ENCODE assay signal across 18 cellular contexts in the genomic region with DNA sequence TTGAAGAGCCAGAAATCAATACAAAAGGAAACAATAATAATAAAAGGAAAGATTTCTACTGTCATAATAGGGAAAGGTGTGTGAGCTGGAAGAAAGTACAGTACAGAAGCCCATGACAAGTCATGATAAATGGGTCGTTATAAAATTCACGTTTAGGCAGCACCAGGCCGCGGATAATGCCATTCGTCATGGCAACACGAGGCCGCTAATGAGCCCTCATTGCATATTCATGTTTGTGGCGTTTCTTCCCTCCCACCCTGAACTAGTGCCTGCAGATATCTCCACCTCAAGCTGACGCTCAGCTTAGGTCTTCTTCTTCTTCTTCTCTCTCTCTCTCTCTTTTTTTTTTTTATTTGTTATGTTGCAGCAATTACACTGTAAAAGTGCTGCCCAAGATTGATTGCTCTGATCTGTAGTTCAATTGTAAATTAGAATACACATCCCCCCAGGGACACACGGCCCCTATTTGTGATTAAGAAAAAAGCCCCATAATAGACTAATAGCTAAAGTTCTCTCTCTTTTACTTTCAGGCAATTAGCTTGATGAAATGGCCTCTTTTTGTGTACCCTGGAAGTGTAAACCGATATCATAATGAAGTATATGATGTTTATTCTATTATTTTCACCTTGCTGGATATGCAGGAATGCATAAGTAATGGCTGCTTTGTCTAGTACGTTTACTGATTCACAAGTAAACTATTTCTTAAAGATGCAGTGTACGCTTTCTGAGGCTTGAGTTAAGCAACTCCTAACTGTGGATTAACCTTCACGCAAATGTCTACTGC.
DNase-seq lines count a peak whose midpoint lies in the region; ATAC-seq, FAIRE-seq and TF ChIP-seq lines count a peak whose summit lies in the region.
"Had no signal": no experiment of that assay in that cellular context is flagged by ENCODE, and none has a peak within 500 bp of the region (broad histone marks: within the 10 kb centered on the region; RNA-seq: fewer than 3 reads in every experiment).

No MANE protein-coding gene starts in this region.

- H3K9me3 ChIP-seq in esophagus muscularis mucosa: no peaks in the 10 kb centered on the region
- H3K9me3 ChIP-seq: right lobe of liver had no signal

- H3K36me3 ChIP-seq in GM23338 (ENCODE audit: insufficient read depth) (no peaks in the 10 kb centered on the region), esophagus muscularis mucosa (peaks cover 0 to 18% (median 0%) of the 10 kb centered on the region in 4 donors)
- H3K36me3 ChIP-seq: right lobe of liver had no signal

- H3K4me1 ChIP-seq in GM23338 (ENCODE audit: insufficient read depth): 0 out of 2 replicates have a peak, but pooled peaks cover 5% of the 10 kb centered on the region
- H3K4me1 ChIP-seq in esophagus muscularis mucosa: peaks cover 0 to 22% (median 13%) of the 10 kb centered on the region in 4 donors

- H2AFZ ChIP-seq in GM23338: no peak overlapping the region

- H3K4me3 ChIP-seq in GM23338 (no peak overlapping the region), esophagus muscularis mucosa (no peak overlapping the region), retinal pigment epithelial cell (ENCODE audit: low read length) (no peak overlapping the region)
- H3K4me3 ChIP-seq: right lobe of liver had no signal

- no peak overlapping the region for H3K27ac Mint-ChIP-seq in GM23338
- H3K27ac Mint-ChIP-seq: T-helper 2 cell treated with Interferon-gamma antibody and Interleukin-4, amounts not matched to agents 5 μg/mL and 100 μg/mL, for 36 hours had no signal

- no peak overlapping the region for H3K4me2 ChIP-seq in GM23338

- ATAC-seq in GM23338 (peak; percentile 68), HG03196 (IDR thresholded peaks at IDR 0.05; ENCODE audit: unreplicated experiment) (no peak), HG03571 (IDR thresholded peaks at IDR 0.05; ENCODE audit: unreplicated experiment) (no peak)
- ATAC-seq: esophagus mucosa, right lobe of liver had no signal

- no peaks in the 10 kb centered on the region for H3K9me2 ChIP-seq in GM23338 (ENCODE audit: insufficient read depth)

- H3K27me3 ChIP-seq in GM23338 (ENCODE audit: insufficient read depth) (no peaks in the 10 kb centered on the region), esophagus muscularis mucosa (no peaks in the 10 kb centered on the region)
- H3K27me3 ChIP-seq: right lobe of liver had no signal

- H3K79me2 ChIP-seq in GM23338 (replicated peaks; ENCODE audit: insufficient read depth): no peaks in the 10 kb centered on the region

- H3K4me1 Mint-ChIP-seq in GM23338: peaks cover 18% of the 10 kb centered on the region

- WGBS in esophagus muscularis mucosa: 78% methylated on average over 14 of the region's 14 CpGs

- no peaks in the 10 kb centered on the region for H3F3A ChIP-seq in GM23338 (replicated peaks; ENCODE audit: low read depth)

- FAIRE-seq in RCC 7860 (lab: Jason Lieb, UNC): no peak
- FAIRE-seq: GM18507 had no signal

- no peak for TF ChIP-seq POLR2A in esophagus muscularis mucosa (IDR thresholded peaks at IDR 0.05; ENCODE audit: low read depth)

- H3K4me3 Mint-ChIP-seq in GM23338: no peak overlapping the region
- H3K4me3 Mint-ChIP-seq: T-helper 2 cell treated with Interferon-gamma antibody and Interleukin-4, amounts not matched to agents 5 μg/mL and 100 μg/mL, for 36 hours had no signal

- intact Hi-C loops in esophagus muscularis mucosa (cut with DNase I): no loop called here

- H4K20me1 ChIP-seq in GM23338 (replicated peaks; ENCODE audit: insufficient read depth): no peaks in the 10 kb centered on the region

- DNase-seq in GM23338 (ENCODE audit: low spot score): peak; percentile 58
- DNase-seq in RCC 7860 (ENCODE audit: low spot score): peak; percentile 44
- peak; percentile 19 for DNase-seq in esophagus muscularis mucosa (ENCODE audit: extremely low spot score)
- DNase-seq in retinal pigment epithelial cell (ENCODE audit: low read depth): peak; percentile 72
- no peak for DNase-seq in activated T-cell treated with anti-CD3 and anti-CD28 coated beads, Interleukin-2, amount 50 U/mL, for 48 hours
- no peak for DNase-seq in SIG-M5 treated with dmso at 0.1 percent for 504 hours (lab: John Stamatoyannopoulos, UW; ENCODE audit: unreplicated experiment)
- DNase-seq: activated naive CD4-positive, alpha-beta T cell; cerebellar nuclear complex; GDM1; islet precursor cell; Kasumi-1; NCI-H2107; right lobe of liver had no signal

- no peak overlapping the region for H3K27ac ChIP-seq in GM23338 (ENCODE audit: low read depth)
- no peak overlapping the region for H3K27ac ChIP-seq in esophagus muscularis mucosa (replicated peaks in 1 of 4)
- H3K27ac ChIP-seq: right lobe of liver had no signal

- TF ChIP-seq CTCF in GM23338 (conservative IDR thresholded peaks at IDR 0.05; ENCODE audit: low read depth in 2 of 2): no peak
- no peak for TF ChIP-seq CTCF in esophagus muscularis mucosa (IDR thresholded peaks at IDR 0.05)
- TF ChIP-seq CTCF in retinal pigment epithelial cell (conservative IDR thresholded peaks at IDR 0.05; ENCODE audit: low read depth, low read length): no peak

- no peaks in the 10 kb centered on the region for H3K9me3 Mint-ChIP-seq in GM23338

- no peaks in the 10 kb centered on the region for H3K36me3 Mint-ChIP-seq in GM23338 (ENCODE audit: low read depth)

- peaks cover 3% of the 10 kb centered on the region for H3K27me3 Mint-ChIP-seq in GM23338 (ENCODE audit: insufficient read depth, low read depth, poor library complexity)

- TF ChIP-seq EP300 in esophagus muscularis mucosa (IDR thresholded peaks at IDR 0.05): no peak

TF ChIP-seq in GM23338, 12 proteins besides CTCF, POLR2A, EP300 and RAD21 (continues in another document):
- TF ChIP-seq ETS1 (IDR thresholded peaks at IDR 0.05): no peak
- no peak for TF ChIP-seq NANOG (IDR thresholded peaks at IDR 0.05; ENCODE audit: borderline replicate concordance)
- TF ChIP-seq EZH2phosphoT487 (IDR thresholded peaks at IDR 0.05; ENCODE audit: unreplicated experiment): no peak
- no peak for TF ChIP-seq STAT1 (IDR thresholded peaks at IDR 0.05; ENCODE audit: unreplicated experiment)
- TF ChIP-seq, protein P1, sequence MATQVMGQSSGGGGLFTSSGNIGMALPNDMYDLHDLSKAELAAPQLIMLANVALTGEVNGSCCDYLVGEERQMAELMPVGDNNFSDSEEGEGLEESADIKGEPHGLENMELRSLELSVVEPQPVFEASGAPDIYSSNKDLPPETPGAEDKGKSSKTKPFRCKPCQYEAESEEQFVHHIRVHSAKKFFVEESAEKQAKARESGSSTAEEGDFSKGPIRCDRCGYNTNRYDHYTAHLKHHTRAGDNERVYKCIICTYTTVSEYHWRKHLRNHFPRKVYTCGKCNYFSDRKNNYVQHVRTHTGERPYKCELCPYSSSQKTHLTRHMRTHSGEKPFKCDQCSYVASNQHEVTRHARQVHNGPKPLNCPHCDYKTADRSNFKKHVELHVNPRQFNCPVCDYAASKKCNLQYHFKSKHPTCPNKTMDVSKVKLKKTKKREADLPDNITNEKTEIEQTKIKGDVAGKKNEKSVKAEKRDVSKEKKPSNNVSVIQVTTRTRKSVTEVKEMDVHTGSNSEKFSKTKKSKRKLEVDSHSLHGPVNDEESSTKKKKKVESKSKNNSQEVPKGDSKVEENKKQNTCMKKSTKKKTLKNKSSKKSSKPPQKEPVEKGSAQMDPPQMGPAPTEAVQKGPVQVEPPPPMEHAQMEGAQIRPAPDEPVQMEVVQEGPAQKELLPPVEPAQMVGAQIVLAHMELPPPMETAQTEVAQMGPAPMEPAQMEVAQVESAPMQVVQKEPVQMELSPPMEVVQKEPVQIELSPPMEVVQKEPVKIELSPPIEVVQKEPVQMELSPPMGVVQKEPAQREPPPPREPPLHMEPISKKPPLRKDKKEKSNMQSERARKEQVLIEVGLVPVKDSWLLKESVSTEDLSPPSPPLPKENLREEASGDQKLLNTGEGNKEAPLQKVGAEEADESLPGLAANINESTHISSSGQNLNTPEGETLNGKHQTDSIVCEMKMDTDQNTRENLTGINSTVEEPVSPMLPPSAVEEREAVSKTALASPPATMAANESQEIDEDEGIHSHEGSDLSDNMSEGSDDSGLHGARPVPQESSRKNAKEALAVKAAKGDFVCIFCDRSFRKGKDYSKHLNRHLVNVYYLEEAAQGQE (IDR thresholded peaks at IDR 0.05; ENCODE audit: unreplicated experiment): no peak
- no peak for TF ChIP-seq JUNB (IDR thresholded peaks at IDR 0.05; ENCODE audit: unreplicated experiment)
- no peak for TF ChIP-seq EZH2 (IDR thresholded peaks at IDR 0.05; ENCODE audit: low read depth, unreplicated experiment)
- no peak for TF ChIP-seq ZNF114 (CRISPR knock-in tag; IDR thresholded peaks at IDR 0.05)
- no peak for TF ChIP-seq POLR2AphosphoS5 (IDR thresholded peaks at IDR 0.05; ENCODE audit: low read depth)

Comparison
In these comparisons a context has a peak if more than half of its experiments do, and no peak if none do; other contexts are left out.
1. DNase-seq: peak in GM23338 (single experiment), RCC 7860 (single experiment), esophagus muscularis mucosa (single experiment) and retinal pigment epithelial cell (single experiment); none in activated T-cell treated with anti-CD3 and anti-CD28 coated beads, Interleukin-2, amount 50 U/mL, for 48 hours (0 of 2) and SIG-M5 treated with dmso at 0.1 percent for 504 hours (single experiment).